Comparison of ENCODE assay signal across 28 cellular contexts in genomic region chr3:50696276-50696675, GRCh38. TPM values are rescaled to one million over a fixed set of nuclear protein-coding genes. Genes with fewer than 3 reads are reported as not detected.
"Had no signal": no experiment of that assay in that cellular context is flagged by ENCODE, and none has a peak within 500 bp of the region (broad histone marks: within the 10 kb centered on the region; RNA-seq: fewer than 3 reads in every experiment).

No MANE protein-coding gene starts in this region.

- H3K36me3 ChIP-seq: colonic mucosa, esophagus muscularis mucosa, esophagus squamous epithelium, gastrocnemius medialis, gastroesophageal sphincter, heart left ventricle, heart right ventricle had no signal

- FAIRE-seq: colon, endometrium, endothelial cell of umbilical vein, frontal cortex had no signal

- H3K27ac Mint-ChIP-seq: dendritic cell treated with granulocyte-macrophage colony-stimulating factor and Interleukin-4, amounts not matched to agents 40 ng/mL and 50 ng/mL, for 4 days; effector memory CD8-positive, alpha-beta T cell had no signal

- H3K9me3 ChIP-seq: colonic mucosa, esophagus squamous epithelium, gastrocnemius medialis had no signal

- H3K27ac ChIP-seq: colonic mucosa, coronary artery, dorsolateral prefrontal cortex, epithelial cell of prostate, esophagus muscularis mucosa, esophagus squamous epithelium, foreskin keratinocyte, gastrocnemius medialis, gastroesophageal sphincter, heart left ventricle, heart right ventricle, hepatocyte had no signal

- H3K9me3 Mint-ChIP-seq: effector memory CD8-positive, alpha-beta T cell had no signal

- ATAC-seq: effector memory CD8-positive, alpha-beta T cell; esophagus mucosa; foreskin keratinocyte; gastrocnemius medialis; gastroesophageal sphincter; heart left ventricle; heart right ventricle had no signal

- H3K4me3 ChIP-seq: colonic mucosa, coronary artery, dorsolateral prefrontal cortex, esophagus muscularis mucosa, esophagus squamous epithelium, gastrocnemius medialis, gastroesophageal sphincter, heart left ventricle, heart right ventricle, hepatocyte had no signal

- DNase-seq: colonic mucosa; cortex of kidney; dermis blood vessel endothelial cell; dorsolateral prefrontal cortex; effector CD4-positive, alpha-beta T cell; effector CD8-positive, alpha-beta T cell; effector memory CD4-positive, alpha-beta T cell; effector memory CD8-positive, alpha-beta T cell; erythroblast; esophagus squamous epithelium; foreskin fibroblast; foreskin keratinocyte; foreskin melanocyte; gastrocnemius medialis; glutamatergic neuron; heart left ventricle; heart right ventricle had no signal

- H3K27me3 ChIP-seq: colonic mucosa, dorsolateral prefrontal cortex, esophagus muscularis mucosa, esophagus squamous epithelium, gastrocnemius medialis, gastroesophageal sphincter, heart left ventricle, heart right ventricle, hepatocyte had no signal

- H3K4me1 ChIP-seq: colonic mucosa, esophagus muscularis mucosa, esophagus squamous epithelium, foreskin keratinocyte, gastrocnemius medialis, gastroesophageal sphincter, heart left ventricle, heart right ventricle had no signal

- H3K4me3 Mint-ChIP-seq: dendritic cell treated with granulocyte-macrophage colony-stimulating factor and Interleukin-4, amounts not matched to agents 40 ng/mL and 50 ng/mL, for 4 days; effector memory CD8-positive, alpha-beta T cell had no signal

RNA-seq across cellular contexts. Expression of gene DOCK3, which starts 21.5 kb away (rescaled TPM):
- total RNA-seq: dermis blood vessel endothelial cell had no signal
